In genomic region chr16:11636172-11636721, GRCh38 we compare ENCODE assay signal across 11 cellular contexts. TPM values are rescaled to one million over a fixed set of nuclear protein-coding genes. Genes with fewer than 3 reads are reported as not detected.
A peak's percentile ranks its signal among the peaks of the same experiment; 100 is the strongest.
DNase-seq lines count a peak whose midpoint lies in the region; ATAC-seq lines count a peak whose summit lies in the region.
"Had no signal": no experiment of that assay in that cellular context is flagged by ENCODE, and none has a peak within 500 bp of the region (broad histone marks: within the 10 kb centered on the region; RNA-seq: fewer than 3 reads in every experiment).

No MANE protein-coding gene starts in this region.

- H3K18ac ChIP-seq in neuronal stem cell (ENCODE audit: low read length) = no peak overlapping the region

- no peak for ATAC-seq in HG02623 (IDR thresholded peaks at IDR 0.05; ENCODE audit: unreplicated experiment)

- WGBS in neuronal stem cell (ENCODE audit: extremely low coverage in 2 of 2, insufficient read length in 2 of 2, insufficient replicate concordance in 1 of 2), 2 donors = no CpG with 5 or more reads among the region's 14 CpGs

- H3K9me3 ChIP-seq in ES-I3 (ENCODE audit: control insufficient read depth, insufficient read depth, low read length) (no peaks in the 10 kb centered on the region), neuronal stem cell (replicated peaks in 1 of 2; ENCODE audit: control insufficient read depth in 2 of 2, insufficient read depth in 1 of 2, low read depth in 1 of 2, low read length in 2 of 2) (peaks cover 0 to 2% of the 10 kb centered on the region in 2 donors)
- H3K9me3 ChIP-seq: upper lobe of left lung had no signal

- H4K91ac ChIP-seq in neuronal stem cell (ENCODE audit: low read depth, low read length, poor library complexity) = no peak overlapping the region

- peaks cover 12% of the 10 kb centered on the region for H3K27me3 Mint-ChIP-seq in activated CD4-positive, alpha-beta T cell treated with anti-CD3 and anti-CD28 coated beads, Interleukin-2, amount 10 ng/mL, durations not matched to agents 7 days and 5 days

- H3K79me1 ChIP-seq in neuronal stem cell (ENCODE audit: low read depth, low read length) = no peaks in the 10 kb centered on the region

- H3K4me3 ChIP-seq in neuronal stem cell (ENCODE audit: low read length in 2 of 2) = no peak overlapping the region

- H3K36me3 ChIP-seq in ES-I3 (ENCODE audit: insufficient read depth, low read length) = no peaks in the 10 kb centered on the region
- no peaks in the 10 kb centered on the region for H3K36me3 ChIP-seq in neuronal stem cell (replicated peaks in 1 of 2; ENCODE audit: control insufficient read depth in 2 of 2, insufficient read depth in 2 of 2, low read length in 2 of 2)
- H3K36me3 ChIP-seq: upper lobe of left lung had no signal

- H2BK15ac ChIP-seq in neuronal stem cell (ENCODE audit: low read length) = no peak overlapping the region

- no peak overlapping the region for H2AFZ ChIP-seq in neuronal stem cell (ENCODE audit: low read length)

- H3K9ac ChIP-seq in ES-I3 (ENCODE audit: low read depth, low read length) (peak overlapping the region; percentile 34; the same call in 1 of the 2 replicates), neuronal stem cell (ENCODE audit: low read depth, low read length, poor library complexity) (no peak overlapping the region)

- H3K23ac ChIP-seq in neuronal stem cell (ENCODE audit: low read depth, low read length, poor library complexity) = no peak overlapping the region

- H3K27ac Mint-ChIP-seq in activated CD4-positive, alpha-beta T cell treated with anti-CD3 and anti-CD28 coated beads, Interleukin-2, amount 10 ng/mL, durations not matched to agents 7 days and 5 days = no peak overlapping the region

- no peak overlapping the region for H3K4me3 Mint-ChIP-seq in activated CD4-positive, alpha-beta T cell treated with anti-CD3 and anti-CD28 coated beads, Interleukin-2, amount 10 ng/mL, durations not matched to agents 7 days and 5 days

- peaks cover 16% of the 10 kb centered on the region for H3K4me1 Mint-ChIP-seq in activated CD4-positive, alpha-beta T cell treated with anti-CD3 and anti-CD28 coated beads, Interleukin-2, amount 10 ng/mL, durations not matched to agents 7 days and 5 days

- DNase-seq in NCI-H2196 (lab: John Stamatoyannopoulos, UW; ENCODE audit: unreplicated experiment) (peak; percentile 85), epithelial cell of prostate (ENCODE audit: low read depth, low spot score) (peak; percentile 91), neuronal stem cell (ENCODE audit: low spot score) (no peak), NCI-H2107 (lab: John Stamatoyannopoulos, UW) (no peak), AG08396 (ENCODE audit: low spot score) (no peak)
- DNase-seq in activated CD4-positive, alpha-beta T cell treated with anti-CD3 and anti-CD28 coated beads, Interleukin-2, amount 10 ng/mL, durations not matched to agents 7 days and 5 days = no peak
- DNase-seq: KBM-7; stimulated activated CD4-positive, alpha-beta T cell treated with anti-CD3 and anti-CD28 coated beads, Interleukin-2, amount 100 ng/mL, for 48 hours had no signal

- CTCF ChIA-PET in activated CD4-positive, alpha-beta T cell treated with anti-CD3 and anti-CD28 coated beads, Interleukin-2, amount 10 ng/mL, durations not matched to agents 7 days and 5 days (lab: Charles Lee) = interaction anchor here (0.5 to 1.6 kb wide), 4 partner anchors 10 to 104 kb away, joined by 3 to 9 read pairs (median 4); no protein-coding TSS in a partner anchor

- no peak overlapping the region for H2BK5ac ChIP-seq in neuronal stem cell (ENCODE audit: low read length)

- H2BK12ac ChIP-seq in neuronal stem cell (ENCODE audit: low read length) = no peak overlapping the region

- peaks cover 32% of the 10 kb centered on the region for H3K4me1 ChIP-seq in ES-I3 (ENCODE audit: insufficient read depth, low read length)
- peaks cover 21% of the 10 kb centered on the region in 2 donors for H3K4me1 ChIP-seq in neuronal stem cell (ENCODE audit: control insufficient read depth in 2 of 2, insufficient read depth in 1 of 2, low read depth in 1 of 2, low read length in 2 of 2)

- POLR2A ChIA-PET in activated CD4-positive, alpha-beta T cell treated with anti-CD3 and anti-CD28 coated beads, Interleukin-2, amount 10 ng/mL, durations not matched to agents 7 days and 5 days (lab: Charles Lee) = no interaction called here

- no peak overlapping the region for H3K4ac ChIP-seq in neuronal stem cell (ENCODE audit: low read length)

- peak overlapping the region; percentile 35 for H3K4me2 ChIP-seq in neuronal stem cell (ENCODE audit: insufficient read depth, low read length, poor library complexity, severe bottlenecking)

- H3K14ac ChIP-seq in neuronal stem cell (ENCODE audit: low read length) = no peak overlapping the region

- H2BK120ac ChIP-seq in neuronal stem cell (ENCODE audit: low read depth, low read length) = no peak overlapping the region

- no peak overlapping the region for H4K8ac ChIP-seq in neuronal stem cell (ENCODE audit: low read depth, low read length)

- peaks cover 0 to 5% (median 2%) of the 10 kb centered on the region in 3 experiments for H3K27me3 ChIP-seq in neuronal stem cell (ENCODE audit: control insufficient read depth in 3 of 3, insufficient read depth in 3 of 3, low read depth in 1 of 3, low read length in 3 of 3)
- H3K27me3 ChIP-seq: upper lobe of left lung had no signal

- no peaks in the 10 kb centered on the region for H3K36me3 Mint-ChIP-seq in activated CD4-positive, alpha-beta T cell treated with anti-CD3 and anti-CD28 coated beads, Interleukin-2, amount 10 ng/mL, durations not matched to agents 7 days and 5 days (ENCODE audit: low read depth)

- H3K27ac ChIP-seq in epithelial cell of prostate = peak overlapping the region; percentile 26
- H3K27ac ChIP-seq in neuronal stem cell (replicated peaks; ENCODE audit: low read length) = no peak overlapping the region
- H3K27ac ChIP-seq: upper lobe of left lung had no signal

- H2AK5ac ChIP-seq in neuronal stem cell (ENCODE audit: low read depth, low read length) = no peak overlapping the region

- no peaks in the 10 kb centered on the region for H3K9me3 Mint-ChIP-seq in activated CD4-positive, alpha-beta T cell treated with anti-CD3 and anti-CD28 coated beads, Interleukin-2, amount 10 ng/mL, durations not matched to agents 7 days and 5 days

RNA-seq across cellular contexts. Expression of gene SNN, which starts 32.0 kb away (rescaled TPM):
- 84.2 TPM for polyA plus RNA-seq in neuronal stem cell (2013, experiment 1 of 2)
- polyA plus RNA-seq in neuronal stem cell (2013, experiment 2 of 2) = 83.6 TPM
- total RNA-seq in activated CD4-positive, alpha-beta T cell treated with anti-CD3 and anti-CD28 coated beads, Interleukin-2, amount 10 ng/mL, durations not matched to agents 7 days and 5 days = 10 to 100 TPM; 21.7 to 23.4 TPM

RNA-seq across cellular contexts. Expression of gene LITAF, which starts 49.5 kb away (rescaled TPM):
- polyA plus RNA-seq in neuronal stem cell (2013, experiment 1 of 2) = 85.6 TPM
- 87.4 TPM for polyA plus RNA-seq in neuronal stem cell (2013, experiment 2 of 2)
- 100 to 1,000 TPM; 133 to 141 TPM for total RNA-seq in activated CD4-positive, alpha-beta T cell treated with anti-CD3 and anti-CD28 coated beads, Interleukin-2, amount 10 ng/mL, durations not matched to agents 7 days and 5 days

Comparison
In these comparisons a context has a peak if more than half of its experiments do, and no peak if none do; other contexts are left out.
1. DNase-seq: peak in NCI-H2196 (single experiment) and epithelial cell of prostate (single experiment); none in neuronal stem cell (single experiment), activated CD4-positive, alpha-beta T cell treated with anti-CD3 and anti-CD28 coated beads, Interleukin-2, amount 10 ng/mL, durations not matched to agents 7 days and 5 days (single experiment), NCI-H2107 (single experiment) and AG08396 (single experiment).